Comparison of ENCODE assay signal across 17 cellular contexts in the genomic region with DNA sequence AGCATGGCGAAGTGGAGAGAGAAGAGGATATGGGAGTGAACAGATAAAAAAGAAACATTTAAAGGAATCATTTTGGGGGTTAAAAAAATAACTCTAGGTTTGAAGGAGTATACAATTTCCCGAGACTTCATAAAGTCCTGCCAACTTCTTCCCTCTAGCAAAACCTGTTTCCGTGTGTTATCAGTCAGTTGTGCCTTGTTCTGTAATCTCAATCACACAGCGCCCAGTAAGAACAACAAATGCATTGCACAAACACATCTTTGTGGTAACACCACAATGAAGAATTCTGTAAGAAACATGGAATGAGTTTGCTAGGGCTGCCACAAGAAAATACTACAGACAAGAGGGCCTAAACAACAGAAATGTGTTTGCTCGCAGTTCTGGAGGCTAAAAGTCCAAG.
"Had no signal": no experiment of that assay in that cellular context is flagged by ENCODE, and none has a peak within 500 bp of the region (broad histone marks: within the 10 kb centered on the region; RNA-seq: fewer than 3 reads in every experiment).

No MANE protein-coding gene starts in this region.

- ATAC-seq: activated CD4-positive, CD25-positive, alpha-beta regulatory T cell treated with anti-CD3 and anti-CD28 coated beads, Interleukin-2, amount 50 U/mL, for 24 hours; gastroesophageal sphincter; left lobe of liver; naive thymus-derived CD4-positive, alpha-beta T cell; stimulated activated naive CD8-positive, alpha-beta T cell treated with anti-CD3 and anti-CD28 coated beads, Interleukin-15, Interleukin-2, amounts not matched to agents 100 U/mL and 50 U/mL, for 24 hours had no signal

- H3K9me3 Mint-ChIP-seq: activated T-helper 2 cell treated with anti-CD3 and anti-CD28 coated beads, Interferon-gamma antibody, Interleukin-2, Interleukin-4, amounts not matched to agents 10 μg/mL and 5 μg/mL and 100 μg/mL, durations not matched to agents 14 hours and 24 hours and 36 hours; brain; central memory CD8-positive, alpha-beta T cell; type B pancreatic cell had no signal

- DNase-seq: activated naive CD4-positive, alpha-beta T cell treated with anti-CD3 and anti-CD28 coated beads, Interleukin-2, amount 50 U/mL, for 16 hours; activated T-cell treated with anti-CD3 and anti-CD28 coated beads for 4 hours; adrenal gland; cortex of kidney; effector CD8-positive, alpha-beta T cell; islet precursor cell; naive thymus-derived CD4-positive, alpha-beta T cell; stimulated activated naive CD8-positive, alpha-beta T cell treated with anti-CD3 and anti-CD28 coated beads, Interleukin-15, Interleukin-2, amounts not matched to agents 100 U/mL and 50 U/mL, for 24 hours; SW 1271 had no signal

- H3K27me3 ChIP-seq: adrenal gland, gastroesophageal sphincter, right atrium auricular region had no signal

- H3K4me3 ChIP-seq: adrenal gland, gastroesophageal sphincter, right atrium auricular region had no signal

- H3K27ac ChIP-seq: adrenal gland, gastroesophageal sphincter, right atrium auricular region had no signal

- H3K36me3 ChIP-seq: adrenal gland, gastroesophageal sphincter, right atrium auricular region had no signal

- H3K27me3 Mint-ChIP-seq: brain; central memory CD8-positive, alpha-beta T cell; naive thymus-derived CD4-positive, alpha-beta T cell; type B pancreatic cell had no signal

- H3K4me3 Mint-ChIP-seq: brain; central memory CD8-positive, alpha-beta T cell; naive thymus-derived CD4-positive, alpha-beta T cell; type B pancreatic cell had no signal

- H3K36me3 Mint-ChIP-seq: brain; naive thymus-derived CD4-positive, alpha-beta T cell; type B pancreatic cell had no signal

- H3K27ac Mint-ChIP-seq: activated T-helper 2 cell treated with anti-CD3 and anti-CD28 coated beads, Interferon-gamma antibody, Interleukin-2, Interleukin-4, amounts not matched to agents 10 μg/mL and 5 μg/mL and 100 μg/mL, durations not matched to agents 14 hours and 24 hours and 36 hours; brain; type B pancreatic cell had no signal

- H3K4me1 Mint-ChIP-seq: brain; central memory CD8-positive, alpha-beta T cell had no signal

- H3K4me1 ChIP-seq: adrenal gland, gastroesophageal sphincter, right atrium auricular region had no signal

- H3K9me3 ChIP-seq: adrenal gland, gastroesophageal sphincter, right atrium auricular region had no signal
